Comparison of ENCODE assay signal across 18 cellular contexts in genomic region chr12:106981781-106982180, GRCh38.
"Had no signal": no experiment of that assay in that cellular context is flagged by ENCODE, and none has a peak within 500 bp of the region (broad histone marks: within the 10 kb centered on the region; RNA-seq: fewer than 3 reads in every experiment).

No MANE protein-coding gene starts in this region.

- H2AFZ ChIP-seq: parathyroid adenoma had no signal

- H3K27me3 Mint-ChIP-seq: activated naive CD8-positive, alpha-beta T cell treated with anti-CD3 and anti-CD28 coated beads, Interleukin-2, amount 10 ng/mL, durations not matched to agents 7 days and 5 days; effector memory CD8-positive, alpha-beta T cell had no signal

- H3K27ac ChIP-seq: epithelial cell of prostate, heart right ventricle, parathyroid adenoma, transverse colon had no signal

- H3K36me3 ChIP-seq: ascending aorta, transverse colon had no signal

- H3K4me3 ChIP-seq: ascending aorta, heart right ventricle, left ventricle myocardium inferior, skin epidermis, transverse colon had no signal

- H3K79me2 ChIP-seq: parathyroid adenoma had no signal

- H3K27me3 ChIP-seq: ascending aorta, heart right ventricle, transverse colon had no signal

- H3K9ac ChIP-seq: parathyroid adenoma had no signal

- H3K4me3 Mint-ChIP-seq: activated naive CD8-positive, alpha-beta T cell treated with anti-CD3 and anti-CD28 coated beads, Interleukin-2, amount 10 ng/mL, durations not matched to agents 7 days and 5 days; dendritic cell treated with granulocyte-macrophage colony-stimulating factor and Interleukin-4, amounts not matched to agents 40 ng/mL and 50 ng/mL, for 4 days; effector memory CD8-positive, alpha-beta T cell; neural crest cell had no signal

- DNase-seq: activated CD4-positive, alpha-beta T cell treated with anti-CD3 and anti-CD28 coated beads, Interleukin-2, amount 50 U/mL, for 4 hours; activated CD4-positive, CD25-positive, alpha-beta regulatory T cell treated with anti-CD3 and anti-CD28 coated beads, Interleukin-2, amount 50 U/mL, for 72 hours; activated naive CD8-positive, alpha-beta T cell treated with anti-CD3 and anti-CD28 coated beads, Interleukin-2, amount 10 ng/mL, durations not matched to agents 7 days and 5 days; activated T-cell treated with anti-CD3 and anti-CD28 coated beads, Interleukin-2, amount 50 U/mL, for 48 hours; caudate nucleus; effector memory CD8-positive, alpha-beta T cell; heart right ventricle; left ventricle myocardium inferior; stimulated activated CD4-positive, alpha-beta T cell treated with anti-CD3 and anti-CD28 coated beads, Interleukin-4, amount 100 ng/mL, for 4 hours; transverse colon had no signal

- H3K9me3 Mint-ChIP-seq: activated naive CD8-positive, alpha-beta T cell treated with anti-CD3 and anti-CD28 coated beads, Interleukin-2, amount 10 ng/mL, durations not matched to agents 7 days and 5 days; dendritic cell treated with granulocyte-macrophage colony-stimulating factor and Interleukin-4, amounts not matched to agents 40 ng/mL and 50 ng/mL, for 4 days; effector memory CD8-positive, alpha-beta T cell had no signal

- ATAC-seq: effector memory CD8-positive, alpha-beta T cell had no signal

- H3K9me3 ChIP-seq: ascending aorta, heart right ventricle, left ventricle myocardium inferior, transverse colon had no signal

- FAIRE-seq: frontal cortex, keratinocyte had no signal

- H3K27ac Mint-ChIP-seq: activated naive CD8-positive, alpha-beta T cell treated with anti-CD3 and anti-CD28 coated beads, Interleukin-2, amount 10 ng/mL, durations not matched to agents 7 days and 5 days; dendritic cell treated with granulocyte-macrophage colony-stimulating factor and Interleukin-4, amounts not matched to agents 40 ng/mL and 50 ng/mL, for 4 days had no signal
